Comparison of ENCODE assay signal across 31 cellular contexts in the genomic region with DNA sequence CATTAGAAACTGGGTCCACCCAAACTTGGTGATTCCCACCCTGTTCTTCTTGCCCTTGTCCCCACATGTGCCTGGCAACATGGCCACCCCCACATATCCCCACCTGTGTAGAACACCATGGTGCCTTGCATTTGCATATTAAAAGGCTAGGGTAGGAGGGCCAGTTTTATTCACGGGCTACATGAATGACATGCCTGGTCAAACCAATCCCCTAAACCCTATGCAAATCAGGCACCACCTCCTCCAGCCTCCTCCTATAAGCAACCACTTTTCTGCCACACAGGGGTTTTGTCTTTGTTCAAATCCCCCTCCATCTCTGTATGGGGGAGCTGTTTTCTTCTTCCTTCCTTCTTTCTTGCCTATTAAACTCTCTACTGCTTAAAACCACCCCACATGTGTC.
"Had no signal": no experiment of that assay in that cellular context is flagged by ENCODE, and none has a peak within 500 bp of the region (broad histone marks: within the 10 kb centered on the region; RNA-seq: fewer than 3 reads in every experiment).

No MANE protein-coding gene starts in this region.

- DNase-seq: colonic mucosa; effector memory CD4-positive, alpha-beta T cell; erythroblast; esophagus squamous epithelium; foreskin melanocyte; glutamatergic neuron; heart right ventricle; hippocampal formation; left cardiac atrium; left lung; mesenchymal stem cell; mucosa of descending colon; naive B cell; right lobe of liver; small intestine; stimulated activated CD4-positive, alpha-beta T cell treated with anti-CD3 and anti-CD28 coated beads, Interleukin-15, amount 100 ng/mL, for 24 hours; stimulated activated CD4-positive, alpha-beta T cell treated with anti-CD3 and anti-CD28 coated beads, Interleukin-2, amount 100 ng/mL, for 48 hours; stimulated activated naive B cell treated with anti-CD40 and anti-IgM and Interleukin-4, amounts not matched to agents 10 μg/mL and 1 μg/mL and 100 μg/mL, for 72 hours; upper lobe of left lung; uterus had no signal

- H3K36me3 Mint-ChIP-seq: mesothelial cell of epicardium; naive B cell; natural killer cell treated with Interleukin-12 subunit alpha and Interleukin-12 subunit beta and Interleukin-15 and Interleukin-18, amount 100 ng/mL, for 72 hours; neural progenitor cell; stimulated activated naive B cell treated with anti-CD40 and anti-IgM and Interleukin-4, amounts not matched to agents 10 μg/mL and 1 μg/mL and 100 μg/mL, for 72 hours had no signal

- H3K36me3 ChIP-seq: colonic mucosa, esophagus squamous epithelium, heart right ventricle, left lung, neural progenitor cell, right lobe of liver, thoracic aorta, tibial nerve, upper lobe of left lung, uterus had no signal

- H3K79me2 ChIP-seq: parathyroid adenoma had no signal

- H3K4me3 Mint-ChIP-seq: dendritic cell treated with granulocyte-macrophage colony-stimulating factor and Interleukin-4, amounts not matched to agents 40 ng/mL and 50 ng/mL, for 4 days; mesothelial cell of epicardium; naive B cell; natural killer cell treated with Interleukin-12 subunit alpha and Interleukin-12 subunit beta and Interleukin-15 and Interleukin-18, amount 100 ng/mL, for 72 hours; neural progenitor cell; stimulated activated naive B cell treated with anti-CD40 and anti-IgM and Interleukin-4, amounts not matched to agents 10 μg/mL and 1 μg/mL and 100 μg/mL, for 72 hours; stimulated activated naive CD8-positive, alpha-beta T cell treated with anti-CD3 and anti-CD28 coated beads, Interleukin-15, Interleukin-2, amounts not matched to agents 100 ng/mL and 50 ng/mL, for 24 hours had no signal

- H3K4me2 ChIP-seq: neural progenitor cell had no signal

- H2AFZ ChIP-seq: neural progenitor cell, parathyroid adenoma had no signal

- H3K27ac Mint-ChIP-seq: dendritic cell treated with granulocyte-macrophage colony-stimulating factor and Interleukin-4, amounts not matched to agents 40 ng/mL and 50 ng/mL, for 4 days; mesothelial cell of epicardium; natural killer cell treated with Interleukin-12 subunit alpha and Interleukin-12 subunit beta and Interleukin-15 and Interleukin-18, amount 100 ng/mL, for 72 hours; neural progenitor cell; progenitor cell of endocrine pancreas; stimulated activated naive B cell treated with anti-CD40 and anti-IgM and Interleukin-4, amounts not matched to agents 10 μg/mL and 1 μg/mL and 100 μg/mL, for 72 hours; stimulated activated naive CD8-positive, alpha-beta T cell treated with anti-CD3 and anti-CD28 coated beads, Interleukin-15, Interleukin-2, amounts not matched to agents 100 ng/mL and 50 ng/mL, for 24 hours had no signal

- H3K27me3 Mint-ChIP-seq: dendritic cell treated with granulocyte-macrophage colony-stimulating factor and Interleukin-4, amounts not matched to agents 40 ng/mL and 50 ng/mL, for 4 days; stimulated activated naive CD8-positive, alpha-beta T cell treated with anti-CD3 and anti-CD28 coated beads, Interleukin-15, Interleukin-2, amounts not matched to agents 100 ng/mL and 50 ng/mL, for 24 hours had no signal

- ATAC-seq: heart right ventricle; left cardiac atrium; left lung; mucosa of descending colon; natural killer cell treated with Interleukin-12 subunit alpha and Interleukin-12 subunit beta and Interleukin-15 and Interleukin-18, amount 100 ng/mL, for 72 hours; right lobe of liver; stimulated activated naive B cell treated with anti-CD40 and anti-IgM and Interleukin-4, amounts not matched to agents 10 μg/mL and 1 μg/mL and 100 μg/mL, for 72 hours had no signal

- H3K27ac ChIP-seq: colonic mucosa, esophagus squamous epithelium, heart right ventricle, left lung, neural progenitor cell, parathyroid adenoma, right lobe of liver, thoracic aorta, tibial nerve, upper lobe of left lung, uterus had no signal

- H3K4me1 ChIP-seq: colonic mucosa, neural progenitor cell, parathyroid adenoma, right lobe of liver, uterus had no signal

- H3K9ac ChIP-seq: neural progenitor cell, parathyroid adenoma had no signal

- FAIRE-seq: endometrium, islet of Langerhans, small intestine had no signal

- H3K9me3 Mint-ChIP-seq: dendritic cell treated with granulocyte-macrophage colony-stimulating factor and Interleukin-4, amounts not matched to agents 40 ng/mL and 50 ng/mL, for 4 days; mesothelial cell of epicardium; naive B cell; natural killer cell treated with Interleukin-12 subunit alpha and Interleukin-12 subunit beta and Interleukin-15 and Interleukin-18, amount 100 ng/mL, for 72 hours; stimulated activated naive B cell treated with anti-CD40 and anti-IgM and Interleukin-4, amounts not matched to agents 10 μg/mL and 1 μg/mL and 100 μg/mL, for 72 hours; stimulated activated naive CD8-positive, alpha-beta T cell treated with anti-CD3 and anti-CD28 coated beads, Interleukin-15, Interleukin-2, amounts not matched to agents 100 ng/mL and 50 ng/mL, for 24 hours had no signal

- H3K9me3 ChIP-seq: colonic mucosa, esophagus squamous epithelium, heart right ventricle, left lung, mucosa of descending colon, right lobe of liver, thoracic aorta, tibial nerve, upper lobe of left lung, uterus had no signal

- H3K27me3 ChIP-seq: colonic mucosa, esophagus squamous epithelium, left lung, neural progenitor cell, right lobe of liver, tibial nerve, upper lobe of left lung, uterus had no signal

- H3K4me3 ChIP-seq: colonic mucosa, esophagus squamous epithelium, heart right ventricle, left lung, mucosa of descending colon, neural progenitor cell, right lobe of liver, thoracic aorta, tibial nerve, upper lobe of left lung, uterus had no signal
